Comparison of ENCODE assay signal across 25 cellular contexts in the genomic region with DNA sequence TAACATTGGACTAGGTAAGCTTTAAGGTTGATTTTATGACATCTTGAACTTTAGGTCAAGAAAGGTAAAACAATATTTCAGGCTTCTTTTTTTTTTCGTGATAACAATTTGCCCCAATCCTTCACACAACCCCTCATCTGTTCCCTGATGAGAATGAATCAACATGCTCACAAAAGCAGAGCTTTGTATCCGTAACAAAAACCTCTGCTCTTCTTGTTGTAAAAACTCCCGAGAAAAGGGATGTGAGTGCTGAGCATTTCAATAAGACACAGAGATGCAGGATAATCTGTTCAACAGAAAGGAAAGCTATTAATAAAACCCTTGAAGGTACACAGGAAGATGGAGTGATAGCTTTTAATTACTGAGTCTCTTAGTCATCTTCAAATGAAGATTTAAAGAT.
DNase-seq lines count a peak whose midpoint lies in the region; ATAC-seq, FAIRE-seq and TF ChIP-seq lines count a peak whose summit lies in the region.
"Had no signal": no experiment of that assay in that cellular context is flagged by ENCODE, and none has a peak within 500 bp of the region (broad histone marks: within the 10 kb centered on the region; RNA-seq: fewer than 3 reads in every experiment).

No MANE protein-coding gene starts in this region.

- no peak for TF ChIP-seq RAD21 in A549 (conservative IDR thresholded peaks at IDR 0.05 in 1 of 2, IDR thresholded peaks at IDR 0.05 in 1 of 2)

- no peak overlapping the region for H3K4me3 Mint-ChIP-seq in T-helper 17 cell
- H3K4me3 Mint-ChIP-seq: activated CD4-positive, alpha-beta T cell treated with anti-CD3 and anti-CD28 coated beads for 36 hours; activated naive CD8-positive, alpha-beta T cell treated with anti-CD3 and anti-CD28 coated beads, Interleukin-2, amount 10 ng/mL, durations not matched to agents 7 days and 5 days; neural crest cell had no signal

- no peak overlapping the region for H3K27ac Mint-ChIP-seq in T-helper 17 cell
- H3K27ac Mint-ChIP-seq: activated CD4-positive, alpha-beta T cell treated with anti-CD3 and anti-CD28 coated beads for 36 hours; activated naive CD8-positive, alpha-beta T cell treated with anti-CD3 and anti-CD28 coated beads, Interleukin-2, amount 10 ng/mL, durations not matched to agents 7 days and 5 days; progenitor cell of endocrine pancreas had no signal

- FAIRE-seq in A549 (lab: Jason Lieb, UNC), result peak; percentile 32
- FAIRE-seq: A204.1, urothelium cell line had no signal

- H3K4me1 ChIP-seq in A549, result peaks cover 36% of the 10 kb centered on the region
- peaks cover 11% of the 10 kb centered on the region; the same call in 1 of the 2 replicates for H3K4me1 ChIP-seq in HUES48 (ENCODE audit: control insufficient read depth, insufficient read depth, low read length)
- peaks cover 13% of the 10 kb centered on the region for H3K4me1 ChIP-seq in adipocyte (ENCODE audit: control insufficient read depth, insufficient read depth, low read length)
- H3K4me1 ChIP-seq in colonic mucosa, result no peaks in the 10 kb centered on the region
- H3K4me1 ChIP-seq: gastrocnemius medialis, sigmoid colon, suprapubic skin had no signal

- TF ChIP-seq EP300 in A549 (IDR thresholded peaks at IDR 0.05), result no peak

- no peak overlapping the region for H3K9ac ChIP-seq in HUES48 (ENCODE audit: low read depth, low read length)
- peak overlapping the region; percentile 36 for H3K9ac ChIP-seq in adipocyte (ENCODE audit: low read length)
- no peak overlapping the region for H3K9ac ChIP-seq in colonic mucosa (ENCODE audit: low read depth in 2 of 2, low read length in 2 of 2)
- H3K9ac ChIP-seq: BLaER1 treated with 17β-estradiol and CSF1 and Interleukin-3, amounts not matched to agents 10 nM and 100 nM had no signal

- H3K27ac ChIP-seq in A549, result peak overlapping the region; percentile 76 to 93
- H3K27ac ChIP-seq in HUES48 (ENCODE audit: low read depth, low read length), result peak overlapping the region; percentile 64
- no peak overlapping the region for H3K27ac ChIP-seq in colonic mucosa
- H3K27ac ChIP-seq: gastrocnemius medialis, sigmoid colon, suprapubic skin had no signal

- H3K36me3 ChIP-seq in HUES48 (ENCODE audit: control insufficient read depth, insufficient read depth, low read length) (no peaks in the 10 kb centered on the region), adipocyte (ENCODE audit: control insufficient read depth, insufficient read depth, low read length, severe bottlenecking) (no peaks in the 10 kb centered on the region), colonic mucosa (no peaks in the 10 kb centered on the region)
- H3K36me3 ChIP-seq: gastrocnemius medialis, sigmoid colon, suprapubic skin had no signal

- H3K27me3 Mint-ChIP-seq in T-helper 17 cell, result no peaks in the 10 kb centered on the region
- H3K27me3 Mint-ChIP-seq: activated CD4-positive, alpha-beta T cell treated with anti-CD3 and anti-CD28 coated beads for 36 hours; activated naive CD8-positive, alpha-beta T cell treated with anti-CD3 and anti-CD28 coated beads, Interleukin-2, amount 10 ng/mL, durations not matched to agents 7 days and 5 days; progenitor cell of endocrine pancreas had no signal

- peaks cover 4% of the 10 kb centered on the region for H3K36me3 Mint-ChIP-seq in T-helper 17 cell (ENCODE audit: low read depth)

- intact Hi-C loops in colonic mucosa (cut with DNase I), result no loop called here

- H3K4me2 ChIP-seq in A549, result peak overlapping the region; percentile 70

- no peaks in the 10 kb centered on the region for H3K9me3 ChIP-seq in A549
- H3K9me3 ChIP-seq in HUES48 (ENCODE audit: control insufficient read depth, insufficient read depth, low read length), result no peaks in the 10 kb centered on the region
- no peaks in the 10 kb centered on the region for H3K9me3 ChIP-seq in adipocyte (ENCODE audit: control insufficient read depth, low read length)
- no peaks in the 10 kb centered on the region for H3K9me3 ChIP-seq in T-helper 17 cell (ENCODE audit: control insufficient read depth, low read length, poor library complexity, severe bottlenecking)
- H3K9me3 ChIP-seq in colonic mucosa, result no peaks in the 10 kb centered on the region
- H3K9me3 ChIP-seq: gastrocnemius medialis, sigmoid colon, suprapubic skin had no signal

- ATAC-seq in A549, result no peak
- ATAC-seq in T-helper 17 cell, result no peak
- ATAC-seq in HG03354 (IDR thresholded peaks at IDR 0.05; ENCODE audit: poor library complexity, severe bottlenecking, unreplicated experiment), result no peak
- ATAC-seq: gastrocnemius medialis had no signal

- CTCF ChIA-PET in A549 (lab: Yijun Ruan, JAX), result interaction anchor here (0.7 to 6.1 kb wide), 2 partner anchors 99 to 433 kb away, joined by 3 to 56 read pairs; a partner anchor contains a TSS

- TF ChIP-seq POLR2A in A549 (IDR thresholded peaks at IDR 0.05; ENCODE audit: low read length), result no peak

- TF ChIP-seq CTCF in A549 (IDR thresholded peaks at IDR 0.05) (no peak), colonic mucosa (IDR thresholded peaks at IDR 0.05) (no peak)

- H3K4me1 Mint-ChIP-seq in T-helper 17 cell, result peaks cover 2% of the 10 kb centered on the region
- H3K4me1 Mint-ChIP-seq: activated CD4-positive, alpha-beta T cell treated with anti-CD3 and anti-CD28 coated beads for 36 hours; activated naive CD8-positive, alpha-beta T cell treated with anti-CD3 and anti-CD28 coated beads, Interleukin-2, amount 10 ng/mL, durations not matched to agents 7 days and 5 days had no signal

- POLR2A ChIA-PET in A549 (lab: Yijun Ruan, JAX), result interaction anchor here (1.0 to 1.2 kb wide), 2 partner anchors 129 to 425 kb away, joined by 3 read pairs; no protein-coding TSS in a partner anchor

- H3K27me3 ChIP-seq in HUES48 (ENCODE audit: control insufficient read depth, insufficient read depth, low read length), result no peaks in the 10 kb centered on the region
- no peaks in the 10 kb centered on the region for H3K27me3 ChIP-seq in adipocyte (replicated peaks; ENCODE audit: control insufficient read depth, insufficient read depth, low read length)
- H3K27me3 ChIP-seq in colonic mucosa, result no peaks in the 10 kb centered on the region
- H3K27me3 ChIP-seq: BLaER1 treated with 17β-estradiol and CSF1 and Interleukin-3, amounts not matched to agents 10 nM and 100 nM; gastrocnemius medialis; sigmoid colon; suprapubic skin had no signal

- 71% methylated on average over 3 of the region's 3 CpGs for WGBS in A549 (ENCODE audit: missing lambda C conversion rate)

- DNase-seq in A549 (ENCODE audit: low read depth in 1 of 2, low spot score in 1 of 2) (no peak), adipocyte (ENCODE audit: low read depth) (no peak), medulla oblongata (ENCODE audit: extremely low spot score) (peak; percentile 57), T-helper 17 cell (no peak), colonic mucosa (no peak), NCI-H146 (lab: John Stamatoyannopoulos, UW) (no peak)
- DNase-seq: activated CD4-positive, alpha-beta T cell treated with anti-CD3 and anti-CD28 coated beads for 36 hours; activated effector memory CD4-positive, alpha-beta T cell treated with anti-CD3 and anti-CD28 coated beads, Interleukin-2, amount 50 U/mL, for 16 hours; activated naive CD8-positive, alpha-beta T cell treated with anti-CD3 and anti-CD28 coated beads, Interleukin-2, amount 10 ng/mL, durations not matched to agents 7 days and 5 days; effector CD8-positive, alpha-beta T cell; gastrocnemius medialis; NCI-H1417; NCI-H2081 treated with DMSO at 0.1 percent for 48 hours; NCI-H345; NCI-H82; sigmoid colon; stimulated activated CD4-positive, alpha-beta T cell treated with anti-CD3 and anti-CD28 coated beads, Interleukin-1b, Interleukin-23, amount 100 ng/mL, for 48 hours had no signal

- no peak overlapping the region for H3K4me3 ChIP-seq in A549
- no peak overlapping the region for H3K4me3 ChIP-seq in HUES48 (ENCODE audit: low read depth, low read length)
- H3K4me3 ChIP-seq in adipocyte (ENCODE audit: low read length), result no peak overlapping the region
- no peak overlapping the region for H3K4me3 ChIP-seq in colonic mucosa
- H3K4me3 ChIP-seq: BLaER1 treated with 17β-estradiol and CSF1 and Interleukin-3, amounts not matched to agents 10 nM and 100 nM; gastrocnemius medialis; sigmoid colon; suprapubic skin had no signal

TF ChIP-seq in A549, 52 proteins besides CTCF, POLR2A, EP300 and RAD21 (continues in another document):
- TF ChIP-seq, protein P1, sequence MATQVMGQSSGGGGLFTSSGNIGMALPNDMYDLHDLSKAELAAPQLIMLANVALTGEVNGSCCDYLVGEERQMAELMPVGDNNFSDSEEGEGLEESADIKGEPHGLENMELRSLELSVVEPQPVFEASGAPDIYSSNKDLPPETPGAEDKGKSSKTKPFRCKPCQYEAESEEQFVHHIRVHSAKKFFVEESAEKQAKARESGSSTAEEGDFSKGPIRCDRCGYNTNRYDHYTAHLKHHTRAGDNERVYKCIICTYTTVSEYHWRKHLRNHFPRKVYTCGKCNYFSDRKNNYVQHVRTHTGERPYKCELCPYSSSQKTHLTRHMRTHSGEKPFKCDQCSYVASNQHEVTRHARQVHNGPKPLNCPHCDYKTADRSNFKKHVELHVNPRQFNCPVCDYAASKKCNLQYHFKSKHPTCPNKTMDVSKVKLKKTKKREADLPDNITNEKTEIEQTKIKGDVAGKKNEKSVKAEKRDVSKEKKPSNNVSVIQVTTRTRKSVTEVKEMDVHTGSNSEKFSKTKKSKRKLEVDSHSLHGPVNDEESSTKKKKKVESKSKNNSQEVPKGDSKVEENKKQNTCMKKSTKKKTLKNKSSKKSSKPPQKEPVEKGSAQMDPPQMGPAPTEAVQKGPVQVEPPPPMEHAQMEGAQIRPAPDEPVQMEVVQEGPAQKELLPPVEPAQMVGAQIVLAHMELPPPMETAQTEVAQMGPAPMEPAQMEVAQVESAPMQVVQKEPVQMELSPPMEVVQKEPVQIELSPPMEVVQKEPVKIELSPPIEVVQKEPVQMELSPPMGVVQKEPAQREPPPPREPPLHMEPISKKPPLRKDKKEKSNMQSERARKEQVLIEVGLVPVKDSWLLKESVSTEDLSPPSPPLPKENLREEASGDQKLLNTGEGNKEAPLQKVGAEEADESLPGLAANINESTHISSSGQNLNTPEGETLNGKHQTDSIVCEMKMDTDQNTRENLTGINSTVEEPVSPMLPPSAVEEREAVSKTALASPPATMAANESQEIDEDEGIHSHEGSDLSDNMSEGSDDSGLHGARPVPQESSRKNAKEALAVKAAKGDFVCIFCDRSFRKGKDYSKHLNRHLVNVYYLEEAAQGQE (IDR thresholded peaks at IDR 0.05), result no peak
- TF ChIP-seq MAFK (IDR thresholded peaks at IDR 0.05; ENCODE audit: partially characterized antibody), result no peak
- TF ChIP-seq EHF (CRISPR knock-in tag; IDR thresholded peaks at IDR 0.05), result no peak
- no peak for TF ChIP-seq HOXB13 (CRISPR knock-in tag; IDR thresholded peaks at IDR 0.05; ENCODE audit: low read depth)
- TF ChIP-seq CBX2 (IDR thresholded peaks at IDR 0.05; ENCODE audit: borderline replicate concordance, low read depth), result no peak
- TF ChIP-seq, protein P2, sequence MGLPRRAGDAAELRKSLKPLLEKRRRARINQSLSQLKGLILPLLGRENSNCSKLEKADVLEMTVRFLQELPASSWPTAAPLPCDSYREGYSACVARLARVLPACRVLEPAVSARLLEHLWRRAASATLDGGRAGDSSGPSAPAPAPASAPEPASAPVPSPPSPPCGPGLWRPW (IDR thresholded peaks at IDR 0.05), result no peak
- TF ChIP-seq CEBPB (IDR thresholded peaks at IDR 0.05), result no peak
- TF ChIP-seq PHF8 (IDR thresholded peaks at IDR 0.05; ENCODE audit: borderline replicate concordance, low read depth), result no peak
- no peak for TF ChIP-seq ZC3H11A (IDR thresholded peaks at IDR 0.05)
